8 cellular contexts compared by ENCODE assay signal in genomic region chr12:107320929-107321618, GRCh38.
A peak's percentile ranks its signal among the peaks of the same experiment; 100 is the strongest.
DNase-seq lines count a peak whose midpoint lies in the region; ATAC-seq and TF ChIP-seq lines count a peak whose summit lies in the region.

No MANE protein-coding gene starts in this region.

- TF ChIP-seq EP300 in ovary (IDR thresholded peaks at IDR 0.05), result no peak

- H3K36me3 ChIP-seq in heart right ventricle (no peaks in the 10 kb centered on the region), skeletal muscle tissue (ENCODE audit: control insufficient read depth in 3 of 3, insufficient read depth in 3 of 3, low read length in 3 of 3) (no peaks in the 10 kb centered on the region), ovary (no peaks in the 10 kb centered on the region)

- intact Hi-C loops in heart right ventricle (cut with DNase I) (no loop called here), ovary (cut with DNase I) (no loop called here)

- peak overlapping the region in 1 of 3 donors; percentile 23 for H3K9ac ChIP-seq in skeletal muscle tissue (ENCODE audit: low read depth in 1 of 3, low read length in 3 of 3)

- H3K4me3 ChIP-seq in heart right ventricle (peak overlapping the region in 8 of 10 donors; percentile 45 to 63 (median 54)), skeletal muscle tissue (ENCODE audit: low read length in 3 of 3) (peak overlapping the region in 2 of 3 donors; percentile 38 to 76), ovary (no peak overlapping the region)

- H3K27ac ChIP-seq in heart right ventricle (peak overlapping the region in 1 of 10 donors; percentile 28), skeletal muscle tissue (ENCODE audit: low read depth, low read length) (no peak overlapping the region), ovary (no peak overlapping the region)

- peak; percentile 24 for DNase-seq in COR-L47 (lab: John Stamatoyannopoulos, UW)
- DNase-seq in NCI-H774 (lab: John Stamatoyannopoulos, UW), result peak; percentile 49
- DNase-seq in activated gamma-delta T cell (lab: John Stamatoyannopoulos, UW), result peak; percentile 54
- DNase-seq in heart right ventricle, result no peak
- no peak for DNase-seq in ovary
- DNase-seq in left lobe of liver (ENCODE audit: low spot score), result no peak
- no peak for DNase-seq in globus pallidus (ENCODE audit: low spot score)

- 1% methylated on average over 42 of the region's 42 CpGs for WGBS in heart right ventricle, 2 donors
- 0 to 1% (median 1%) methylated on average over 42 of the region's 42 CpGs for WGBS in ovary, 3 donors

- peaks cover 0 to 40% (median 25%) of the 10 kb centered on the region in 9 donors for H3K4me1 ChIP-seq in heart right ventricle
- H3K4me1 ChIP-seq in skeletal muscle tissue (ENCODE audit: control insufficient read depth in 3 of 3, insufficient read depth in 3 of 3, low read length in 3 of 3), result peaks cover 24 to 37% (median 30%) of the 10 kb centered on the region in 3 donors
- peaks cover 8% of the 10 kb centered on the region for H3K4me1 ChIP-seq in ovary (ENCODE audit: insufficient read depth)

- H3K9me3 ChIP-seq in heart right ventricle, result no peaks in the 10 kb centered on the region
- H3K9me3 ChIP-seq in skeletal muscle tissue (ENCODE audit: control insufficient read depth in 3 of 3, low read length in 3 of 3), result no peaks in the 10 kb centered on the region
- H3K9me3 ChIP-seq in ovary, result no peaks in the 10 kb centered on the region

- TF ChIP-seq POLR2A in ovary (IDR thresholded peaks at IDR 0.05), result no peak

- TF ChIP-seq CTCF in heart right ventricle (IDR thresholded peaks at IDR 0.05) (no peak), ovary (IDR thresholded peaks at IDR 0.05) (no peak)

- no peak for ATAC-seq in heart right ventricle
- no peak for ATAC-seq in left lobe of liver

- H3K27me3 ChIP-seq in heart right ventricle (peaks cover 6 to 95% (median 67%) of the 10 kb centered on the region in 7 donors), skeletal muscle tissue (ENCODE audit: control insufficient read depth in 3 of 3, insufficient read depth in 3 of 3, low read length in 3 of 3) (peaks cover 32 to 48% (median 47%) of the 10 kb centered on the region in 3 donors), ovary (no peaks in the 10 kb centered on the region)

Comparison
In these comparisons a context has a peak if more than half of its experiments do, and no peak if none do; other contexts are left out.
1. DNase-seq: peak in COR-L47 (single experiment), NCI-H774 (single experiment) and activated gamma-delta T cell (single experiment); none in heart right ventricle (0 of 2), ovary (0 of 5), left lobe of liver (single experiment) and globus pallidus (single experiment).